27 cellular contexts compared by ENCODE assay signal in genomic region chr6:139344186-139344963, GRCh38. TPM values are rescaled to one million over a fixed set of nuclear protein-coding genes. Genes with fewer than 3 reads are reported as not detected.
DNase-seq lines count a peak whose midpoint lies in the region; ATAC-seq and TF ChIP-seq lines count a peak whose summit lies in the region.
"Had no signal": no experiment of that assay in that cellular context is flagged by ENCODE, and none has a peak within 500 bp of the region (broad histone marks: within the 10 kb centered on the region; RNA-seq: fewer than 3 reads in every experiment).

No MANE protein-coding gene starts in this region.

- no peak overlapping the region for H3K4me3 Mint-ChIP-seq in CD4-positive, CD25-positive, alpha-beta regulatory T cell
- H3K4me3 Mint-ChIP-seq: activated naive CD4-positive, alpha-beta T cell treated with anti-CD3 and anti-CD28 coated beads, Interleukin-2, amount 10 ng/mL, durations not matched to agents 7 days and 5 days; HFFc6; neural crest cell had no signal

- H3K36me3 ChIP-seq in CD4-positive, CD25-positive, alpha-beta regulatory T cell (ENCODE audit: control insufficient read depth, insufficient read depth, low read length) = no peaks in the 10 kb centered on the region
- no peaks in the 10 kb centered on the region for H3K36me3 ChIP-seq in HEK293 (ENCODE audit: control insufficient read depth in 2 of 2, insufficient read depth in 1 of 2, low read length in 2 of 2)
- H3K36me3 ChIP-seq: brain microvascular endothelial cell, spleen had no signal

- DNase-seq in CD4-positive, CD25-positive, alpha-beta regulatory T cell = no peak
- DNase-seq in SHP77 treated with DMSO at 0.1 percent for 48 hours (lab: John Stamatoyannopoulos, UW) (peak; percentile 69), GM19238 (ENCODE audit: insufficient read length, low spot score) (no peak)
- no peak for DNase-seq in stimulated activated naive CD4-positive, alpha-beta T cell treated with Interleukin-2 at 50 U/mL for 16 hours (lab: John Stamatoyannopoulos, UW)
- DNase-seq: ACHN; activated CD4-positive, alpha-beta T cell treated with anti-CD3 and anti-CD28 coated beads, Interleukin-2, amount 50 U/mL, for 48 hours; activated CD8-positive, alpha-beta memory T cell treated with anti-CD3 and anti-CD28 coated beads, Interleukin-2, amount 50 U/mL, for 4 hours; activated naive CD4-positive, alpha-beta T cell treated with anti-CD3 and anti-CD28 coated beads, Interleukin-2, amount 10 ng/mL, durations not matched to agents 7 days and 5 days; brain microvascular endothelial cell; DMS79; effector CD4-positive, alpha-beta T cell; foreskin fibroblast; HFFc6; left cardiac atrium; NCI-H1092 treated with DMSO at 0.1 percent for 48 hours; NCI-H2081; PC-3; SIG-M5; spleen had no signal

- no peak overlapping the region for H3K4me3 ChIP-seq in CD4-positive, CD25-positive, alpha-beta regulatory T cell (ENCODE audit: low read depth, low read length)
- no peak overlapping the region for H3K4me3 ChIP-seq in HEK293 (ENCODE audit: low read depth, low read length)
- H3K4me3 ChIP-seq: spleen had no signal

- peaks cover 0 to 15% (median 3%) of the 10 kb centered on the region in 4 donors for H3K4me1 Mint-ChIP-seq in CD4-positive, CD25-positive, alpha-beta regulatory T cell
- H3K4me1 Mint-ChIP-seq: neural crest cell had no signal

- CTCF ChIA-PET in HEK293 (lab: Yijun Ruan, JAX) = interaction anchor here (0.6 to 1.6 kb wide), 3 partner anchors 19 to 128 kb away, joined by 3 to 4 read pairs (median 3); no protein-coding TSS in a partner anchor

- H3K4me1 ChIP-seq in CD4-positive, CD25-positive, alpha-beta regulatory T cell (ENCODE audit: control insufficient read depth, insufficient read depth, low read length, poor library complexity, severe bottlenecking) = no peaks in the 10 kb centered on the region
- H3K4me1 ChIP-seq in HEK293 (ENCODE audit: control insufficient read depth, insufficient read depth, low read length) = no peaks in the 10 kb centered on the region

- H3K27ac ChIP-seq in CD4-positive, CD25-positive, alpha-beta regulatory T cell (ENCODE audit: insufficient read depth, low read length, poor library complexity, severe bottlenecking) = no peak overlapping the region
- H3K27ac ChIP-seq in HEK293 (ENCODE audit: extremely low read depth, low read depth, low read length) = no peak overlapping the region
- H3K27ac ChIP-seq: brain microvascular endothelial cell, spleen had no signal

- no peak for ATAC-seq in CD4-positive, CD25-positive, alpha-beta regulatory T cell (ENCODE audit: low read depth in 2 of 2)
- ATAC-seq in esophagus mucosa (peak; percentile 77), HG03439 (IDR thresholded peaks at IDR 0.05; ENCODE audit: unreplicated experiment) (no peak), GM21367 (IDR thresholded peaks at IDR 0.05; ENCODE audit: unreplicated experiment) (no peak)
- ATAC-seq: activated CD4-positive, CD25-positive, alpha-beta regulatory T cell treated with anti-CD3 and anti-CD28 coated beads, Interleukin-2, amount 50 U/mL, for 24 hours; left cardiac atrium; PC-3; right cardiac atrium had no signal

- H3K9me3 Mint-ChIP-seq in CD4-positive, CD25-positive, alpha-beta regulatory T cell = peaks cover 0 to 2% (median 0%) of the 10 kb centered on the region in 7 donors
- H3K9me3 Mint-ChIP-seq: activated naive CD4-positive, alpha-beta T cell treated with anti-CD3 and anti-CD28 coated beads, Interleukin-2, amount 10 ng/mL, durations not matched to agents 7 days and 5 days; HFFc6 had no signal

- H3K27me3 Mint-ChIP-seq in CD4-positive, CD25-positive, alpha-beta regulatory T cell = no peaks in the 10 kb centered on the region
- H3K27me3 Mint-ChIP-seq: activated naive CD4-positive, alpha-beta T cell treated with anti-CD3 and anti-CD28 coated beads, Interleukin-2, amount 10 ng/mL, durations not matched to agents 7 days and 5 days had no signal

- H3K9me3 ChIP-seq in CD4-positive, CD25-positive, alpha-beta regulatory T cell (ENCODE audit: control insufficient read depth in 2 of 2, low read length in 2 of 2) = no peaks in the 10 kb centered on the region
- H3K9me3 ChIP-seq in HEK293 (ENCODE audit: control insufficient read depth, insufficient read depth, low read depth, low read length) = no peaks in the 10 kb centered on the region
- H3K9me3 ChIP-seq: spleen had no signal

- H3K27ac Mint-ChIP-seq in CD4-positive, CD25-positive, alpha-beta regulatory T cell = peak overlapping the region in 2 of 3 donors; percentile 10 to 36
- H3K27ac Mint-ChIP-seq: activated naive CD4-positive, alpha-beta T cell treated with anti-CD3 and anti-CD28 coated beads, Interleukin-2, amount 10 ng/mL, durations not matched to agents 7 days and 5 days; HFFc6 had no signal

- H3K36me3 Mint-ChIP-seq in CD4-positive, CD25-positive, alpha-beta regulatory T cell = peaks cover 4% of the 10 kb centered on the region
- H3K36me3 Mint-ChIP-seq: activated naive CD4-positive, alpha-beta T cell treated with anti-CD3 and anti-CD28 coated beads, Interleukin-2, amount 10 ng/mL, durations not matched to agents 7 days and 5 days had no signal

- TF ChIP-seq CTCF in HEK293 (tag by site-specific recombination; IDR thresholded peaks at IDR 0.05) = no peak

- POLR2A ChIA-PET in HEK293 (lab: Yijun Ruan, JAX) = interaction anchor here (0.6 kb wide), 1 partner anchor 16 kb away, joined by 3 read pairs; no protein-coding TSS in a partner anchor

- H3K27me3 ChIP-seq in CD4-positive, CD25-positive, alpha-beta regulatory T cell (ENCODE audit: control insufficient read depth, insufficient read depth, low read length) = no peaks in the 10 kb centered on the region
- H3K27me3 ChIP-seq: brain microvascular endothelial cell, spleen had no signal

TF ChIP-seq in HEK293, 187 proteins besides CTCF, POLR2A, EP300 and RAD21:
- no peak for TF ChIP-seq ELK4 (IDR thresholded peaks at IDR 0.05; ENCODE audit: borderline replicate concordance, low read depth, low read length)
- 0 out of 2 replicates have a peak, but pooled peaks have one; percentile 19 for TF ChIP-seq ZBTB20 (tag by site-specific recombination; IDR thresholded peaks at IDR 0.05)
- TF ChIP-seq ZNF133 (tag by site-specific recombination; IDR thresholded peaks at IDR 0.05) = no peak
- TF ChIP-seq ZIC2 (tag by site-specific recombination; IDR thresholded peaks at IDR 0.05) = no peak

RNA-seq across cellular contexts. Expression of gene CITED2, which starts 30.1 kb away (rescaled TPM):
- total RNA-seq in CD4-positive, CD25-positive, alpha-beta regulatory T cell = 151 TPM
- 10 to 100 TPM; 30.6 to 39.9 (median 38.4) TPM for polyA plus RNA-seq in CD4-positive, CD25-positive, alpha-beta regulatory T cell
- total RNA-seq in esophagus mucosa = 27.3 TPM

RNA-seq across cellular contexts. Expression of gene TXLNB, which starts 52.6 kb away (rescaled TPM):
- total RNA-seq in CD4-positive, CD25-positive, alpha-beta regulatory T cell = 0.47 TPM
- polyA plus RNA-seq in CD4-positive, CD25-positive, alpha-beta regulatory T cell = under 1 TPM; 0.16 to 0.31 (median 0.21) TPM
- 0.24 TPM for total RNA-seq in esophagus mucosa
- total RNA-seq: epithelial cell of proximal tubule had no signal
